Comparison of ENCODE assay signal across 8 cellular contexts in the genomic region with DNA sequence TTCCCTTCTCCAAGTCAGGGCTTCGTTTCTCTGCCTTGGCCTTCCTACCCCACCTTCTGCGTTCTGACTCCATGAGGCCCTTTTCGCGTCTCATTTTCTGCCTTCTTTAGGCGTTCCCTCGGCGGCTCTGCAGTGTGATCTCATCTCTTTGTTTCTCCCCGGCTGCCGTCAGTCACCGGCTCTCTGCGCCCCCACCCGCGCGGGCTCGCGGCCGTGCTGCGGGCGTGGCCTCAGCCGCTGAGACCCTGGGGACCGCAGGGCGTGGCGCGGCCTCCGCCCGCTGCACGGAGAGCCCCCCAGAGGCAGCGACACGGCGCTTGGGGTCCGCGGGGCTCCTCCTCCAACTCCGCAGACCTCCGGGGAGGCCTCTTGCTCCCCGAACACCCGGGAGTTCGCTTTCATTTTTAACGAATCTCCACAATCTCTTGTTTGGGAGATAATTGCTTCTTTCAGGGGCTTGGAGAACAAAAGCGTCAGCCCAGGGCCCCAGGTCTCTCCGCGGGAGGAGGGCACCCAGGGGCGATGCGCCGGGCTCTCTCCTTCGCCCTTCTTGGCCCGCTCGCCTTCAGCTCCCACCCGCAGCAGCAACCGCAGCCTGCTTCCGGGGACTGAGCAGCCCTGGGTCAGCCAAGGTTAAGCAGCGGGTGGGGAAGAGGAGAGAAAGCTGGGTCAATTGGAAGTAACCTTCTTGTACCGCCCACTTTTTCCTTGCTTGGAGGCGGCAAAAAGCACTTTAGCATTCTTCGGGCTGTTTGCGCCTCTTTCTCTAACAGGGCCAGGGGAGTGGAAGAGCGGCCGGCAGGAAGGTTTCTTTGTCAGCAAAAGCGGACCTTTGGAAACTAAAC. TPM values are rescaled to one million over a fixed set of nuclear protein-coding genes. Genes with fewer than 3 reads are reported as not detected.
A peak's percentile ranks its signal among the peaks of the same experiment; 100 is the strongest.
DNase-seq lines count a peak whose midpoint lies in the region; ATAC-seq and TF ChIP-seq lines count a peak whose summit lies in the region.

No MANE protein-coding gene starts in this region.

- no peak overlapping the region for H2AFZ ChIP-seq in neural cell (ENCODE audit: low read depth, low read length)

- H3K9me3 ChIP-seq in neural cell (ENCODE audit: low read length) = no peaks in the 10 kb centered on the region

- H3K9ac ChIP-seq in neural cell (ENCODE audit: low read length) = peak overlapping the region; percentile 92

- H3K9me2 ChIP-seq in neural cell (ENCODE audit: insufficient read depth, low read length) = no peaks in the 10 kb centered on the region

- no peaks in the 10 kb centered on the region for H4K20me1 ChIP-seq in neural cell (ENCODE audit: insufficient read depth)

- H3K36me3 ChIP-seq in neural cell (ENCODE audit: insufficient read depth, low read length) = peaks cover 9% of the 10 kb centered on the region

- TF ChIP-seq CTCF in foreskin fibroblast (IDR thresholded peaks at IDR 0.05; ENCODE audit: low read depth, low read length) (no peak), neural cell (IDR thresholded peaks at IDR 0.05; ENCODE audit: poor library complexity, severe bottlenecking) (peak; percentile 34)

- H3K27me3 Mint-ChIP-seq in stimulated activated naive CD8-positive, alpha-beta T cell treated with anti-CD3 and anti-CD28 coated beads, Interleukin-15, amount 100 ng/mL, for 72 hours = no peaks in the 10 kb centered on the region

- peak overlapping the region; percentile 100 for H3K27ac Mint-ChIP-seq in stimulated activated naive CD8-positive, alpha-beta T cell treated with anti-CD3 and anti-CD28 coated beads, Interleukin-15, amount 100 ng/mL, for 72 hours

- peak; percentile 87 for ATAC-seq in GM21528 (IDR thresholded peaks at IDR 0.05; ENCODE audit: low FRiP score, unreplicated experiment)
- peak; percentile 81 for ATAC-seq in stimulated activated naive CD8-positive, alpha-beta T cell treated with anti-CD3 and anti-CD28 coated beads, Interleukin-15, amount 100 ng/mL, for 72 hours

- peak overlapping the region; percentile 99 for H3K4me3 Mint-ChIP-seq in stimulated activated naive CD8-positive, alpha-beta T cell treated with anti-CD3 and anti-CD28 coated beads, Interleukin-15, amount 100 ng/mL, for 72 hours

- TF ChIP-seq RAD21 in neural cell (conservative IDR thresholded peaks at IDR 0.05) = peak; percentile 45

- H3K79me2 ChIP-seq in neural cell (replicated peaks; ENCODE audit: insufficient read depth, low read length) = peaks cover 95% of the 10 kb centered on the region

- peak overlapping the region; percentile 97 for H3K27ac ChIP-seq in neural cell (ENCODE audit: low read length)

- H3K4me2 ChIP-seq in neural cell (ENCODE audit: low read length) = peak overlapping the region; percentile 66

- H3K4me3 ChIP-seq in foreskin fibroblast (ENCODE audit: low read depth in 1 of 2, low read length in 2 of 2) (peak overlapping the region; percentile 50 to 67), neural cell (ENCODE audit: low read length) (peak overlapping the region; percentile 67)

- TF ChIP-seq EP300 in neural cell (conservative IDR thresholded peaks at IDR 0.05; ENCODE audit: poor library complexity, severe bottlenecking) = peak; percentile 77

- no peaks in the 10 kb centered on the region for H3K9me3 Mint-ChIP-seq in stimulated activated naive CD8-positive, alpha-beta T cell treated with anti-CD3 and anti-CD28 coated beads, Interleukin-15, amount 100 ng/mL, for 72 hours

- no peaks in the 10 kb centered on the region for H3K27me3 ChIP-seq in neural cell (ENCODE audit: insufficient read depth, low read depth, low read length)

- peak; percentile 60 for DNase-seq in DMS 273 treated with DMSO at 0.1 percent for 48 hours (lab: John Stamatoyannopoulos, UW)
- peak; percentile 70 for DNase-seq in HuH-7 (ENCODE audit: low spot score)
- DNase-seq in RPMI7951 (ENCODE audit: low read depth) = peak; percentile 88
- peak; percentile 46 for DNase-seq in activated gamma-delta T cell (lab: John Stamatoyannopoulos, UW)
- peak; percentile 88 to 94 for DNase-seq in foreskin fibroblast
- peak; percentile 76 to 80 for DNase-seq in stimulated activated naive CD8-positive, alpha-beta T cell treated with anti-CD3 and anti-CD28 coated beads, Interleukin-15, amount 100 ng/mL, for 72 hours

- H3K4me1 Mint-ChIP-seq in stimulated activated naive CD8-positive, alpha-beta T cell treated with anti-CD3 and anti-CD28 coated beads, Interleukin-15, amount 100 ng/mL, for 72 hours = peaks cover 84% of the 10 kb centered on the region

- H3F3A ChIP-seq in neural cell (ENCODE audit: insufficient read depth, low read length, poor library complexity, severe bottlenecking) = peaks cover 9% of the 10 kb centered on the region

TF ChIP-seq in neural cell, 6 proteins besides CTCF, POLR2A, EP300 and RAD21:
- TF ChIP-seq TAF1 (IDR thresholded peaks at IDR 0.05; ENCODE audit: low read depth) (no peak), REST (IDR thresholded peaks at IDR 0.05; ENCODE audit: borderline replicate concordance) (peak; percentile 41), SMC3 (conservative IDR thresholded peaks at IDR 0.05; ENCODE audit: poor library complexity) (peak; percentile 54), POLR2AphosphoS5 (IDR thresholded peaks at IDR 0.05) (peak; percentile 69)

RNA-seq across cellular contexts. Expression of gene GAP43, which starts 35.2 kb away (rescaled TPM):
- total RNA-seq in RPMI7951 (2014; rRNA removed; shearing (Covaris generic)) = 0.12 and 0.29 TPM in 2 replicates
- polyA plus RNA-seq in neural cell = 1,300 and 1,327 TPM in 2 replicates
- polyA minus RNA-seq in neural cell = 585 and 639 TPM in 2 replicates

Comparison
In these comparisons a context has a peak if more than half of its experiments do, and no peak if none do; other contexts are left out.
1. Peak in every context shown above with its lines: DNase-seq, ATAC-seq, H3K4me3 ChIP-seq and H3K27ac ChIP-seq.